ENCODE assay signal across 1 cellular context in the genomic region with DNA sequence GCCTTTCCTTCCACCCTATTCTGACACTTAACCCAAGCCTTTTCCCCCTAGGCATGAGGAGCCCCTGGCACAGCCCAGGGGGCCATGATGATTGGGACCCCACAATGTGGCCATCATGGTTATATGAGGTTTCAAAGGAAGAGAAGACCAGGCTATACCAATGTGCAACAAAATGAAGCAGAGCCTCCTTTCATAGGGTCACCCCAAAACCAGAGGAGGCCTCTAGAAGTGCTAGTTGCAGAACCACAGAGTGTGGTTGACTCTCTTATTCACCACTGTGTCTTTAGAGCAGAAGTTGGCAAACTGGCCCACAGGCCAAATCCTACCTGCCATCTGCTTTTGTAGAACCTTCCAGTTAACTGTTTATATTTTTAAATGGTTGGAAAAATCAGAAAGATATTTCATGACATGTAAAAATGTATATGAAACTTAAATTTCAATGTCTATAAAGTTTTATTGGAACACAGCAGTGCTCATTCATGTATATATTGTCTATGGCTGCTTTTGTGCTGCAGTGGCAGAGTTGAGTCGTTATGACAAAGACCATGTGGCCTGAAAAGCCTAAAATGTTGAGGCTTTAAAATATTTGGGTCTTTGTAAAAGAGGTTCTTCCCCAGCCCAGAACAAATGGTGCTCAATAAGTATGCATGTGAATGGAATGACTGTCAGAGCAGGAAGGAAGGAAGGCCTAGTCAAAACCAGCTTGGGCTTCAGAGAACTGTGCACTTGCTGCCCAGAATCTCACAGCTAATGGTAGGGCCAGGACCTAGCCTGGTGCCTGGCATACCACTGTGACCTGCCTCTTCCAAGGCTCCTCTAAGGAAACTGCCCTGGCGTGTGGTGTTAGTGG.
TF ChIP-seq lines count a peak whose summit lies in the region.

No MANE protein-coding gene starts in this region.

TF ChIP-seq in endothelial cell of umbilical vein, 7 proteins besides CTCF, POLR2A, EP300 and RAD21:
- TF ChIP-seq EZH2 (IDR thresholded peaks at IDR 0.05; ENCODE audit: borderline replicate concordance, low read depth, low read length, severe bottlenecking) (no peak), JUN (IDR thresholded peaks at IDR 0.05; ENCODE audit: borderline replicate concordance, insufficient read depth, insufficient read length, low read depth) (no peak), FOS (IDR thresholded peaks at IDR 0.05; ENCODE audit: borderline replicate concordance, insufficient read depth, low read length) (no peak), POLR2AphosphoS5 (IDR thresholded peaks at IDR 0.05; ENCODE audit: insufficient read depth, low read depth, low read length) (no peak), GATA2 (IDR thresholded peaks at IDR 0.05; ENCODE audit: insufficient read depth, insufficient read length, low read depth, low read length) (no peak), MYC (IDR thresholded peaks at IDR 0.05; ENCODE audit: low read depth, low read length) (no peak)
- TF ChIP-seq, protein P1, sequence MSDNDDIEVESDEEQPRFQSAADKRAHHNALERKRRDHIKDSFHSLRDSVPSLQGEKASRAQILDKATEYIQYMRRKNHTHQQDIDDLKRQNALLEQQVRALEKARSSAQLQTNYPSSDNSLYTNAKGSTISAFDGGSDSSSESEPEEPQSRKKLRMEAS (IDR thresholded peaks at IDR 0.05; ENCODE audit: insufficient read depth, insufficient read length), result no peak
